9 cellular contexts compared by ENCODE assay signal in the genomic region with DNA sequence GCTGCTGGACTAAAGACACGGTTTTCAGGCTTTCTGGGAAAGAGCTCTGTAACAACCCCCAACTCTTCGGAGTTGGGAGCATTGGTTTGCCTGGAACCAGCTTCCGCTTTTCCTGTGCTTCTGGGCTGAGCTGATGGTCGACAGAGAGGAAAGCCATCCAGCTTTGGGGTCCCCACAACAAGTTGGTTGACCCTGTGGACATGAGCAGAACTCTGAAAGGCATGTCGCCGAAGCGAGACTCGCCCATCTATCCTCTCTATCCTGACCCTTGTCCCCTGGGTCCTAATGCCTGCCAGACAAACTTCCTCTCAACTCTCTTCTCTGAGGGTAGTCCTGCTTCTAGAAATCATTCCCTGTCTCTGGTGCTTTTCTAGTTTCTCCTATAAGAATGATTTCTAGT. TPM values are rescaled to one million over a fixed set of nuclear protein-coding genes. Genes with fewer than 3 reads are reported as not detected.
DNase-seq lines count a peak whose midpoint lies in the region; ATAC-seq and TF ChIP-seq lines count a peak whose summit lies in the region.
"Had no signal": no experiment of that assay in that cellular context is flagged by ENCODE, and none has a peak within 500 bp of the region (broad histone marks: within the 10 kb centered on the region; RNA-seq: fewer than 3 reads in every experiment).

No MANE protein-coding gene starts in this region.

- H3K36me3 ChIP-seq in BE2C: no peaks in the 10 kb centered on the region
- H3K36me3 ChIP-seq in SU-DHL-6 (ENCODE audit: low read length): no peaks in the 10 kb centered on the region
- H3K36me3 ChIP-seq in iPS-18a (ENCODE audit: control insufficient read depth, low read depth, low read length): no peaks in the 10 kb centered on the region
- no peaks in the 10 kb centered on the region for H3K36me3 ChIP-seq in sigmoid colon

- H3K4me3 ChIP-seq in BE2C (ENCODE audit: low read depth, low read length) (peak overlapping the region; percentile 68), SU-DHL-6 (ENCODE audit: insufficient read depth, low read length, poor library complexity, severe bottlenecking) (no peak overlapping the region), iPS-18a (ENCODE audit: low read length) (peak overlapping the region; percentile 82), sigmoid colon (no peak overlapping the region)

- H3K79me2 ChIP-seq in SU-DHL-6 (ENCODE audit: insufficient read depth, low read length): no peaks in the 10 kb centered on the region

- DNase-seq in BE2C (peak; percentile 56), HK-2 (ENCODE audit: unreplicated experiment) (peak; percentile 11), germinal center (ENCODE audit: low spot score) (no peak), sigmoid colon (no peak)

- no peaks in the 10 kb centered on the region for H3K9me2 ChIP-seq in SU-DHL-6 (replicated peaks; ENCODE audit: insufficient read depth, low read length)

- H2AFZ ChIP-seq in SU-DHL-6 (ENCODE audit: low read depth, low read length, severe bottlenecking): no peak overlapping the region

- no peaks in the 10 kb centered on the region for H3K9me3 ChIP-seq in BE2C
- H3K9me3 ChIP-seq in SU-DHL-6 (ENCODE audit: insufficient read depth, low read length): no peaks in the 10 kb centered on the region
- H3K9me3 ChIP-seq in iPS-18a (ENCODE audit: control insufficient read depth, low read depth, low read length): no peaks in the 10 kb centered on the region
- peaks cover 0 to 2% (median 0%) of the 10 kb centered on the region in 4 donors for H3K9me3 ChIP-seq in sigmoid colon

- WGBS in sigmoid colon, 2 donors: 22 to 31% methylated on average over 8 of the region's 8 CpGs

- peak overlapping the region; percentile 21 for H3K4me2 ChIP-seq in SU-DHL-6 (ENCODE audit: low read depth, low read length, poor library complexity, severe bottlenecking)

- no peak for TF ChIP-seq EP300 in sigmoid colon (IDR thresholded peaks at IDR 0.05)

- H3K27ac ChIP-seq in SU-DHL-6 (ENCODE audit: low read depth, low read length) (no peak overlapping the region), iPS-18a (ENCODE audit: low read length) (no peak overlapping the region), sigmoid colon (no peak overlapping the region)

- H3K4me1 ChIP-seq in BE2C (no peaks in the 10 kb centered on the region), iPS-18a (ENCODE audit: control insufficient read depth, low read depth, low read length) (peaks cover 6% of the 10 kb centered on the region), sigmoid colon (no peaks in the 10 kb centered on the region)

- no peak for TF ChIP-seq POLR2A in sigmoid colon (IDR thresholded peaks at IDR 0.05)

- H3K9ac ChIP-seq in SU-DHL-6 (ENCODE audit: low read length) (no peak overlapping the region), iPS-18a (ENCODE audit: low read length) (no peak overlapping the region)

- H3F3A ChIP-seq in SU-DHL-6 (ENCODE audit: insufficient read depth): no peaks in the 10 kb centered on the region

- ATAC-seq in HG03442 (IDR thresholded peaks at IDR 0.05; ENCODE audit: unreplicated experiment) (no peak), GM18867 (IDR thresholded peaks at IDR 0.05; ENCODE audit: unreplicated experiment) (no peak)

- H3K27me3 ChIP-seq in BE2C (peaks cover 9% of the 10 kb centered on the region), SU-DHL-6 (ENCODE audit: low read length) (no peaks in the 10 kb centered on the region), iPS-18a (ENCODE audit: control insufficient read depth, insufficient read depth, low read length) (peaks cover 19% of the 10 kb centered on the region), sigmoid colon (peaks cover 6 to 39% (median 11%) of the 10 kb centered on the region in 3 donors)

- intact Hi-C loops in sigmoid colon (cut with DNase I): no loop called here

- no peak for TF ChIP-seq CTCF in BE2C (IDR thresholded peaks at IDR 0.05; ENCODE audit: low read depth, low read length)
- TF ChIP-seq CTCF in SU-DHL-6 (IDR thresholded peaks at IDR 0.05; ENCODE audit: insufficient read depth, low read length, poor library complexity, severe bottlenecking): no peak
- TF ChIP-seq CTCF in sigmoid colon (IDR thresholded peaks at IDR 0.05): no peak

- no peaks in the 10 kb centered on the region for H4K20me1 ChIP-seq in SU-DHL-6 (ENCODE audit: low read depth, low read length)

RNA-seq across cellular contexts. Expression of gene FCGR2A, which starts 31.9 kb away (rescaled TPM):
- 0.49 TPM for polyA plus RNA-seq in BE2C (2012; ENCODE audit: insufficient read depth, insufficient read length, low read depth)
- total RNA-seq in sigmoid colon: 10 to 100 TPM; 14.1 to 52.5 (median 34.8) TPM
- 10 to 100 TPM; 14.4 to 68.7 (median 19.8) TPM for polyA plus RNA-seq in sigmoid colon
- total RNA-seq: bronchial epithelial cell had no signal

RNA-seq across cellular contexts. Expression of gene HSPA6, which starts 51.0 kb away (rescaled TPM):
- polyA plus RNA-seq in BE2C (2012; ENCODE audit: insufficient read depth, insufficient read length, low read depth): 0.36 TPM
- total RNA-seq in sigmoid colon: 1 to 10 TPM in 3 of 4 donors, not detected in 1; 2.0 to 2.9 (median 2.5) TPM
- polyA plus RNA-seq in sigmoid colon: 1 to 10 TPM in 2 of 3 donors, under 1 TPM in 1; 0.60 to 2.3 (median 1.6) TPM

Comparison
In these comparisons a context has a peak if more than half of its experiments do, and no peak if none do; other contexts are left out.
1. DNase-seq: peak in BE2C (single experiment) and HK-2 (single experiment); none in germinal center (single experiment) and sigmoid colon (single experiment).
2. H3K4me3 ChIP-seq: peak in BE2C (single experiment) and iPS-18a (single experiment); none in SU-DHL-6 (single experiment) and sigmoid colon (0 of 4).